In the genomic region with DNA sequence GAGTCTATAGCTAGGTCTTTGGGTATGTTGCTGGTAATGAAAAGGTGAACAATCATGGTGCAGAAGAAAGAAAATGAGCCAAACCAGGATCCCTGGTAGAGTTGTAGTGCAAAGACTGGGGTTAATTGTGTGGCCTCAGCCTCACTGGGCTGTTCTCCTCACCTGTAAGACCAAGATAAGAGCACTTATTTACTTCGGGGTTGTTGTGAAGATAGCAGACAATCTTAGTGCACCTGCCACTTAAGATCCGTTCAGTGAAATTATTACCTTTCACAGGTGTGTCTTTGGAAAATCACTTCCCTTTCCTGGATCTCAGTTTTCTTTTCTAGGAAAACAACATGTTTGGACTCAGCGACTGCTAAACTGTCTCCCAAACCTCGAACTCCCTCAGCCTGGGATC, we compare ENCODE assay signal across 8 cellular contexts. TPM values are rescaled to one million over a fixed set of nuclear protein-coding genes. Genes with fewer than 3 reads are reported as not detected.
A peak's percentile ranks its signal among the peaks of the same experiment; 100 is the strongest.
DNase-seq lines count a peak whose midpoint lies in the region; ATAC-seq, FAIRE-seq and TF ChIP-seq lines count a peak whose summit lies in the region.

No MANE protein-coding gene starts in this region.

- WGBS in lung, 2 donors: 43 to 62% methylated on average over 4 of the region's 4 CpGs
- 49 to 51% methylated on average over 4 of the region's 4 CpGs for WGBS in upper lobe of left lung, 2 donors

- H3K27ac Mint-ChIP-seq in activated naive CD4-positive, alpha-beta T cell treated with anti-CD3 and anti-CD28 coated beads, Interleukin-2, amount 50 U/mL, for 24 hours: no peak overlapping the region

- H3K4me1 ChIP-seq in lung (ENCODE audit: control insufficient read depth in 2 of 2, insufficient read depth in 2 of 2, low read length in 2 of 2): peaks cover 0 to 8% of the 10 kb centered on the region in 2 donors
- H3K4me1 ChIP-seq in upper lobe of left lung: peaks cover 28 to 40% (median 35%) of the 10 kb centered on the region in 4 donors

- no peak for TF ChIP-seq EP300 in upper lobe of left lung (IDR thresholded peaks at IDR 0.05)

- no peaks in the 10 kb centered on the region for H3K27me3 Mint-ChIP-seq in activated naive CD4-positive, alpha-beta T cell treated with anti-CD3 and anti-CD28 coated beads, Interleukin-2, amount 50 U/mL, for 24 hours

- peak overlapping the region; percentile 37 for H3K4me3 Mint-ChIP-seq in activated naive CD4-positive, alpha-beta T cell treated with anti-CD3 and anti-CD28 coated beads, Interleukin-2, amount 50 U/mL, for 24 hours

- no peak for DNase-seq in activated naive CD4-positive, alpha-beta T cell treated with anti-CD3 and anti-CD28 coated beads, Interleukin-2, amount 50 U/mL, for 16 hours
- no peak for DNase-seq in lung (ENCODE audit: low spot score)
- DNase-seq in upper lobe of left lung: no peak
- DNase-seq in effector CD8-positive, alpha-beta T cell (lab: John Stamatoyannopoulos, UW): no peak
- no peak for DNase-seq in urothelium cell line (ENCODE audit: low spot score)

- TF ChIP-seq CTCF in lung (IDR thresholded peaks at IDR 0.05; ENCODE audit: control extremely low read depth, extremely low read depth) (no peak), upper lobe of left lung (IDR thresholded peaks at IDR 0.05) (no peak)

- no peak for FAIRE-seq in urothelium cell line (lab: Jason Lieb, UNC)

- H3K9me3 ChIP-seq in lung (ENCODE audit: control insufficient read depth in 2 of 2, insufficient read depth in 1 of 2, low read length in 1 of 2) (no peaks in the 10 kb centered on the region), upper lobe of left lung (no peaks in the 10 kb centered on the region)

- ATAC-seq in lung (ENCODE audit: insufficient read depth, low FRiP score) (no peak), upper lobe of left lung (ENCODE audit: low FRiP score in 2 of 2) (no peak), HG03139 (IDR thresholded peaks at IDR 0.05; ENCODE audit: unreplicated experiment) (no peak)

- no peaks in the 10 kb centered on the region for H3K36me3 ChIP-seq in lung (ENCODE audit: control insufficient read depth in 2 of 2, insufficient read depth in 2 of 2, low read length in 2 of 2)
- no peaks in the 10 kb centered on the region for H3K36me3 ChIP-seq in upper lobe of left lung

- H3K27ac ChIP-seq in angular gyrus (ENCODE audit: low read depth, low read length): peak overlapping the region; percentile 95
- peak overlapping the region; percentile 88 to 100 for H3K27ac ChIP-seq in lung (ENCODE audit: low read depth in 1 of 2, low read length in 1 of 2)
- peak overlapping the region; percentile 95 to 98 (median 96) for H3K27ac ChIP-seq in upper lobe of left lung

- H3K36me3 Mint-ChIP-seq in activated naive CD4-positive, alpha-beta T cell treated with anti-CD3 and anti-CD28 coated beads, Interleukin-2, amount 50 U/mL, for 24 hours: peaks cover 1% of the 10 kb centered on the region

- no peaks in the 10 kb centered on the region for H3K27me3 ChIP-seq in lung (ENCODE audit: control insufficient read depth, insufficient read depth)
- H3K27me3 ChIP-seq in upper lobe of left lung: no peaks in the 10 kb centered on the region

- H3K4me3 ChIP-seq in lung: no peak overlapping the region
- H3K4me3 ChIP-seq in upper lobe of left lung: peak overlapping the region in 3 of 4 donors; percentile 40 to 57 (median 46)

- no peak for TF ChIP-seq POLR2A in upper lobe of left lung (IDR thresholded peaks at IDR 0.05)

- peaks cover 18% of the 10 kb centered on the region for H3K4me1 Mint-ChIP-seq in activated naive CD4-positive, alpha-beta T cell treated with anti-CD3 and anti-CD28 coated beads, Interleukin-2, amount 50 U/mL, for 24 hours

- no peaks in the 10 kb centered on the region for H3K9me3 Mint-ChIP-seq in activated naive CD4-positive, alpha-beta T cell treated with anti-CD3 and anti-CD28 coated beads, Interleukin-2, amount 50 U/mL, for 24 hours

RNA-seq across cellular contexts. Expression of a gene that starts 1.3 kb away (rescaled TPM):
- total RNA-seq in lung (10 to 100 TPM; 19.2 to 42.3 TPM), upper lobe of left lung (10 to 100 TPM; 11.8 to 51.3 (median 22.6) TPM)
- polyA plus RNA-seq in lung: 10 to 100 TPM; 16.1 to 17.4 TPM
